8 cellular contexts compared by ENCODE assay signal in genomic region chr2:196927318-196928225, GRCh38. TPM values are rescaled to one million over a fixed set of nuclear protein-coding genes. Genes with fewer than 3 reads are reported as not detected.
DNase-seq lines count a peak whose midpoint lies in the region; TF ChIP-seq lines count a peak whose summit lies in the region.

No MANE protein-coding gene starts in this region.

- H3K27ac ChIP-seq in VCaP: peak overlapping the region; percentile 84

- H3K4me3 ChIP-seq in LNCaP clone FGC (ENCODE audit: low read depth, low read length): peak overlapping the region; percentile 87
- peak overlapping the region; percentile 86 for H3K4me3 ChIP-seq in choroid plexus epithelial cell (ENCODE audit: low read depth, low read length)

- TF ChIP-seq CTCF in LNCaP clone FGC (IDR thresholded peaks at IDR 0.05; ENCODE audit: control insufficient read depth, extremely low read depth, insufficient read depth): no peak
- TF ChIP-seq CTCF in VCaP (conservative IDR thresholded peaks at IDR 0.05): no peak
- TF ChIP-seq CTCF in choroid plexus epithelial cell (conservative IDR thresholded peaks at IDR 0.05; ENCODE audit: low read depth, low read length): no peak

- peak; percentile 14 for DNase-seq in activated CD4-positive, CD25-positive, alpha-beta regulatory T cell treated with anti-CD3 and anti-CD28 coated beads, Interleukin-2, amount 50 U/mL, for 16 hours (ENCODE audit: low read depth, low spot score)
- no peak for DNase-seq in activated CD4-positive, CD25-positive, alpha-beta regulatory T cell treated with anti-CD3 and anti-CD28 coated beads, Interleukin-2, amount 50 U/mL, for 72 hours
- DNase-seq in LNCaP clone FGC (ENCODE audit: low read depth) (no peak), choroid plexus epithelial cell (ENCODE audit: low read depth) (peak; percentile 92), lung microvascular endothelial cell (ENCODE audit: low read depth in 2 of 2) (peak; percentile 28 to 73), GF-D8 (lab: John Stamatoyannopoulos, UW) (no peak)
- DNase-seq in stimulated activated CD8-positive, alpha-beta memory T cell treated with anti-CD3 and anti-CD28 coated beads, Interleukin-4, amount 100 ng/mL, for 48 hours: peak; percentile 61

RNA-seq across cellular contexts. Expression of gene PGAP1, which starts 1.1 kb away (rescaled TPM):
- total RNA-seq in lung microvascular endothelial cell: 2.8 and 4.1 TPM in 2 replicates

Comparison
In these comparisons a context has a peak if more than half of its experiments do, and no peak if none do; other contexts are left out.
1. DNase-seq: peak in activated CD4-positive, CD25-positive, alpha-beta regulatory T cell treated with anti-CD3 and anti-CD28 coated beads, Interleukin-2, amount 50 U/mL, for 16 hours (single experiment), choroid plexus epithelial cell (single experiment), lung microvascular endothelial cell (2 of 2) and stimulated activated CD8-positive, alpha-beta memory T cell treated with anti-CD3 and anti-CD28 coated beads, Interleukin-4, amount 100 ng/mL, for 48 hours (single experiment); none in activated CD4-positive, CD25-positive, alpha-beta regulatory T cell treated with anti-CD3 and anti-CD28 coated beads, Interleukin-2, amount 50 U/mL, for 72 hours (single experiment), LNCaP clone FGC (single experiment) and GF-D8 (single experiment).